ENCODE assay signal across 33 cellular contexts in genomic region chr12:51763743-51764142, GRCh38.
"Had no signal": no experiment of that assay in that cellular context is flagged by ENCODE, and none has a peak within 500 bp of the region (broad histone marks: within the 10 kb centered on the region; RNA-seq: fewer than 3 reads in every experiment).

No MANE protein-coding gene starts in this region.

- H3K27me3 ChIP-seq: ascending aorta, cardiac muscle cell had no signal

- H3K4me1 ChIP-seq: ascending aorta had no signal

- FAIRE-seq: bronchial epithelial cell, TTC549 had no signal

- H3K27ac ChIP-seq: ascending aorta, cardiac muscle cell, VCaP had no signal

- ATAC-seq: activated CD8-positive, alpha-beta T cell treated with anti-CD3 and anti-CD28 coated beads for 36 hours; activated naive CD4-positive, alpha-beta T cell treated with anti-CD3 and anti-CD28 coated beads, Interleukin-2, amount 50 U/mL, for 72 hours; activated T-cell treated with anti-CD3 and anti-CD28 coated beads, Interleukin-2, amount 50 U/mL, for 4 hours; activated T-cell treated with anti-CD3 and anti-CD28 coated beads, Interleukin-2, amount 50 U/mL, for 72 hours; activated T-helper 17 cell treated with anti-CD3 and anti-CD28 coated beads, Interleukin-2, amount 50 U/mL, for 72 hours had no signal

- DNase-seq: activated B cell treated with CpG ODN at 0.5 μM for 24 hours; activated CD4-positive, alpha-beta memory T cell treated with anti-CD3 and anti-CD28 coated beads for 36 hours; activated CD4-positive, alpha-beta T cell treated with anti-CD3 and anti-CD28 coated beads for 4 hours; activated CD4-positive, alpha-beta T cell treated with anti-CD3 and anti-CD28 coated beads, Interleukin-2, amount 10 ng/mL, durations not matched to agents 24 days and 14 days; activated CD4-positive, alpha-beta T cell treated with anti-CD3 and anti-CD28 coated beads, Interleukin-2, amount 50 U/mL, for 1 hour; activated CD4-positive, alpha-beta T cell treated with anti-CD3 and anti-CD28 coated beads, Interleukin-2, amount 50 U/mL, for 4 hours; activated CD4-positive, CD25-positive, alpha-beta regulatory T cell treated with anti-CD3 and anti-CD28 coated beads, Interleukin-2, amount 50 U/mL, for 72 hours; activated CD8-positive, alpha-beta memory T cell treated with anti-CD3 and anti-CD28 coated beads, Interleukin-2, amount 50 U/mL, for 4 hours; activated CD8-positive, alpha-beta T cell treated with anti-CD3 and anti-CD28 coated beads for 36 hours; activated effector memory CD4-positive, alpha-beta T cell treated with anti-CD3 and anti-CD28 coated beads, Interleukin-2, amount 50 U/mL, for 16 hours; activated gamma-delta T cell treated with Interleukin-2 at 50 U/mL for 16 hours; activated naive CD4-positive, alpha-beta T cell; activated naive CD4-positive, alpha-beta T cell treated with anti-CD3 and anti-CD28 coated beads for 36 hours; activated naive CD4-positive, alpha-beta T cell treated with anti-CD3 and anti-CD28 coated beads, Interleukin-2, amount 50 U/mL, for 16 hours; activated naive CD8-positive, alpha-beta T cell treated with anti-CD3 and anti-CD28 coated beads for 36 hours; activated T-cell treated with anti-CD3 and anti-CD28 coated beads for 4 hours; activated T-cell treated with anti-CD3 and anti-CD28 coated beads, Interleukin-2, amount 50 U/mL, for 1 hour; activated T-cell treated with anti-CD3 and anti-CD28 coated beads, Interleukin-2, amount 50 U/mL, for 4 hours; activated T-cell treated with anti-CD3 and anti-CD28 coated beads, Interleukin-2, amount 50 U/mL, for 72 hours; amygdala; anterior cingulate cortex; caudate nucleus; cerebellar nuclear complex; T-helper 1 cell; T-helper 2 cell; T-helper 9 cell had no signal

- H3K9me3 ChIP-seq: ascending aorta had no signal

- H3K4me3 ChIP-seq: ascending aorta, cardiac muscle cell had no signal

- H3K36me3 ChIP-seq: ascending aorta, cardiac muscle cell had no signal
